In genomic region chr20:31835977-31836852, GRCh38 we compare ENCODE assay signal across 10 cellular contexts. TPM values are rescaled to one million over a fixed set of nuclear protein-coding genes. Genes with fewer than 3 reads are reported as not detected.
DNase-seq lines count a peak whose midpoint lies in the region; ATAC-seq, FAIRE-seq and TF ChIP-seq lines count a peak whose summit lies in the region.
"Had no signal": no experiment of that assay in that cellular context is flagged by ENCODE, and none has a peak within 500 bp of the region (broad histone marks: within the 10 kb centered on the region; RNA-seq: fewer than 3 reads in every experiment).

No MANE protein-coding gene starts in this region.

- peak; percentile 23 for DNase-seq in activated CD4-positive, alpha-beta T cell treated with anti-CD3 and anti-CD28 coated beads, Interleukin-2, amount 10 ng/mL, durations not matched to agents 7 days and 5 days
- no peak for DNase-seq in activated CD4-positive, alpha-beta T cell treated with anti-CD3 and anti-CD28 coated beads for 48 hours
- DNase-seq in NOMO-1 treated with DMSO at 0.1 percent for 48 hours (lab: John Stamatoyannopoulos, UW; ENCODE audit: unreplicated experiment) (peak; percentile 77), GM12878 (ENCODE audit: low read depth, low spot score) (peak; percentile 23), iris pigment epithelial cell (ENCODE audit: low read depth) (peak; percentile 93), NCI-H1694 (lab: John Stamatoyannopoulos, UW) (no peak)
- DNase-seq in stimulated activated naive CD8-positive, alpha-beta T cell treated with anti-CD3 and anti-CD28 coated beads, Interleukin-15, amount 100 ng/mL, for 72 hours = peak; percentile 24 to 43

- H3K9me3 Mint-ChIP-seq in activated CD4-positive, alpha-beta T cell treated with anti-CD3 and anti-CD28 coated beads, Interleukin-2, amount 10 ng/mL, durations not matched to agents 7 days and 5 days = no peaks in the 10 kb centered on the region
- H3K9me3 Mint-ChIP-seq in stimulated activated naive CD8-positive, alpha-beta T cell treated with anti-CD3 and anti-CD28 coated beads, Interleukin-15, amount 100 ng/mL, for 72 hours = no peaks in the 10 kb centered on the region
- H3K9me3 Mint-ChIP-seq: stimulated activated naive CD8-positive, alpha-beta T cell treated with anti-CD3 and anti-CD28 coated beads, Interleukin-15, Interleukin-2, amounts not matched to agents 100 ng/mL and 50 ng/mL, for 24 hours had no signal

- no peak overlapping the region for H3K4me3 ChIP-seq in GM12878

- POLR2A ChIA-PET in activated CD4-positive, alpha-beta T cell treated with anti-CD3 and anti-CD28 coated beads, Interleukin-2, amount 10 ng/mL, durations not matched to agents 7 days and 5 days (lab: Charles Lee) = no interaction called here
- POLR2A ChIA-PET in GM12878 (lab: Charles Lee) = no interaction called here

- no peak overlapping the region for H3K9ac ChIP-seq in GM12878 (ENCODE audit: control insufficient read depth, insufficient read depth, low read length)

- H3K4me1 ChIP-seq in GM12878 (ENCODE audit: control insufficient read depth, insufficient read depth, low read length) = peaks cover 8% of the 10 kb centered on the region; the same call in 1 of the 2 replicates

- RAD21 ChIA-PET in GM12878 (lab: Charles Lee; ENCODE audit: unreplicated experiment) = no interaction called here

- SMC1A ChIA-PET in GM12878 (lab: Charles Lee; ENCODE audit: uncharacterized antibody, unreplicated experiment) = interaction anchor here (0.7 to 2.9 kb wide), 4 partner anchors 11 to 256 kb away, joined by 3 to 13 read pairs (median 4); no protein-coding TSS in a partner anchor

- H3K4me3 Mint-ChIP-seq in activated CD4-positive, alpha-beta T cell treated with anti-CD3 and anti-CD28 coated beads, Interleukin-2, amount 10 ng/mL, durations not matched to agents 7 days and 5 days = no peak overlapping the region
- H3K4me3 Mint-ChIP-seq in stimulated activated naive CD8-positive, alpha-beta T cell treated with anti-CD3 and anti-CD28 coated beads, Interleukin-15, amount 100 ng/mL, for 72 hours = no peak overlapping the region
- H3K4me3 Mint-ChIP-seq: activated naive CD8-positive, alpha-beta T cell; stimulated activated naive CD8-positive, alpha-beta T cell treated with anti-CD3 and anti-CD28 coated beads, Interleukin-15, Interleukin-2, amounts not matched to agents 100 ng/mL and 50 ng/mL, for 24 hours had no signal

- CTCF ChIA-PET in activated CD4-positive, alpha-beta T cell treated with anti-CD3 and anti-CD28 coated beads, Interleukin-2, amount 10 ng/mL, durations not matched to agents 7 days and 5 days (lab: Charles Lee) = interaction anchor here (1.7 to 4.7 kb wide), 4 partner anchors 9 to 20 kb away, joined by 4 to 18 read pairs (median 8); no protein-coding TSS in a partner anchor
- CTCF ChIA-PET in GM12878 (lab: Yijun Ruan, JAX) = interaction anchor here (1.3 to 5.7 kb wide), 4 partner anchors 11 to 59 kb away, joined by 3 to 37 read pairs (median 24); no protein-coding TSS in a partner anchor

- no peaks in the 10 kb centered on the region for H3K27me3 ChIP-seq in GM12878 (replicated peaks in 1 of 2; ENCODE audit: control insufficient read depth in 2 of 2, insufficient read depth in 2 of 2, low read length in 1 of 2)

- no peaks in the 10 kb centered on the region; a peak in 1 of 4 replicates for H3K36me3 ChIP-seq in GM12878 (ENCODE audit: control insufficient read depth in 2 of 2, insufficient read depth in 2 of 2, low read length in 1 of 2)

- H3K4me2 ChIP-seq in GM12878 (ENCODE audit: control insufficient read depth, insufficient read depth) = no peak overlapping the region; the same call in 1 of the 2 replicates

- no peak for TF ChIP-seq RAD21 in GM12878 (IDR thresholded peaks at IDR 0.05; ENCODE audit: insufficient read depth, low read depth, low read length)

- BruUV-seq in GM12878 (replicated peaks; lab: Mats Ljungman, UMichigan) = no TSS peak

- peak; percentile 72 for ATAC-seq in HG02642 (IDR thresholded peaks at IDR 0.05; ENCODE audit: poor library complexity, unreplicated experiment)
- peak; percentile 88 for ATAC-seq in GM12878
- peak; percentile 78 for ATAC-seq in stimulated activated naive CD8-positive, alpha-beta T cell treated with anti-CD3 and anti-CD28 coated beads, Interleukin-15, amount 100 ng/mL, for 72 hours

- H3K27me3 Mint-ChIP-seq in activated CD4-positive, alpha-beta T cell treated with anti-CD3 and anti-CD28 coated beads, Interleukin-2, amount 10 ng/mL, durations not matched to agents 7 days and 5 days = no peaks in the 10 kb centered on the region
- no peaks in the 10 kb centered on the region for H3K27me3 Mint-ChIP-seq in stimulated activated naive CD8-positive, alpha-beta T cell treated with anti-CD3 and anti-CD28 coated beads, Interleukin-15, amount 100 ng/mL, for 72 hours
- H3K27me3 Mint-ChIP-seq: activated naive CD8-positive, alpha-beta T cell; stimulated activated naive CD8-positive, alpha-beta T cell treated with anti-CD3 and anti-CD28 coated beads, Interleukin-15, Interleukin-2, amounts not matched to agents 100 ng/mL and 50 ng/mL, for 24 hours had no signal

- no peak for TF ChIP-seq CTCF in GM12878 (IDR thresholded peaks at IDR 0.05 in 2 of 3, conservative IDR thresholded peaks at IDR 0.05 in 1 of 3; ENCODE audit: control insufficient read depth in 2 of 3, extremely low read depth in 1 of 3, insufficient read depth in 1 of 3, low read depth in 3 of 3, low read length in 3 of 3)

- FAIRE-seq in GM12878 (lab: Jason Lieb, UNC) = peak; percentile 41

- no peaks in the 10 kb centered on the region for H4K20me1 ChIP-seq in GM12878 (ENCODE audit: control insufficient read depth, insufficient read depth)

- peaks cover 14% of the 10 kb centered on the region for H3K4me1 Mint-ChIP-seq in activated CD4-positive, alpha-beta T cell treated with anti-CD3 and anti-CD28 coated beads, Interleukin-2, amount 10 ng/mL, durations not matched to agents 7 days and 5 days
- H3K4me1 Mint-ChIP-seq in stimulated activated naive CD8-positive, alpha-beta T cell treated with anti-CD3 and anti-CD28 coated beads, Interleukin-15, amount 100 ng/mL, for 72 hours = peaks cover 12% of the 10 kb centered on the region

- H2AFZ ChIP-seq in GM12878 (ENCODE audit: control insufficient read depth, low read depth, low read length) = no peak overlapping the region

- no peak for TF ChIP-seq EP300 in GM12878 (IDR thresholded peaks at IDR 0.05; ENCODE audit: borderline replicate concordance in 1 of 2, control insufficient read depth in 1 of 2, low read depth in 2 of 2, low read length in 2 of 2)

- no peak for TF ChIP-seq POLR2A in GM12878 (IDR thresholded peaks at IDR 0.05; ENCODE audit: low read depth, low read length)

- no peaks in the 10 kb centered on the region for H3K9me3 ChIP-seq in GM12878 (replicated peaks; ENCODE audit: control insufficient read depth, insufficient read depth, low read length)

- H3K79me2 ChIP-seq in GM12878 (ENCODE audit: control insufficient read depth, insufficient read depth, low read length) = no peaks in the 10 kb centered on the region

- intact Hi-C loops in GM12878 (cut with micrococcal nuclease; ENCODE audit: unreplicated experiment) = no loop called here

- peak overlapping the region; percentile 48 for H3K27ac Mint-ChIP-seq in activated CD4-positive, alpha-beta T cell treated with anti-CD3 and anti-CD28 coated beads, Interleukin-2, amount 10 ng/mL, durations not matched to agents 7 days and 5 days
- no peak overlapping the region for H3K27ac Mint-ChIP-seq in stimulated activated naive CD8-positive, alpha-beta T cell treated with anti-CD3 and anti-CD28 coated beads, Interleukin-15, amount 100 ng/mL, for 72 hours
- H3K27ac Mint-ChIP-seq: activated naive CD8-positive, alpha-beta T cell; stimulated activated naive CD8-positive, alpha-beta T cell treated with anti-CD3 and anti-CD28 coated beads, Interleukin-15, Interleukin-2, amounts not matched to agents 100 ng/mL and 50 ng/mL, for 24 hours had no signal

- no peaks in the 10 kb centered on the region for H3K36me3 Mint-ChIP-seq in activated CD4-positive, alpha-beta T cell treated with anti-CD3 and anti-CD28 coated beads, Interleukin-2, amount 10 ng/mL, durations not matched to agents 7 days and 5 days (ENCODE audit: low read depth)
- H3K36me3 Mint-ChIP-seq: activated naive CD8-positive, alpha-beta T cell had no signal

- H3K27ac ChIP-seq in GM12878 (ENCODE audit: control insufficient read depth, insufficient read depth) = no peak overlapping the region

- in situ Hi-C loops in GM12878 (cut with MboI) = no loop called here

- 10% methylated on average over 14 of the region's 14 CpGs for WGBS in GM12878 (ENCODE audit: insufficient coverage, insufficient replicate concordance, low lambda C conversion rate, missing lambda C conversion rate)

RNA-seq across cellular contexts. Expression of gene FOXS1, which starts 9.2 kb away (rescaled TPM):
- total RNA-seq in activated CD4-positive, alpha-beta T cell treated with anti-CD3 and anti-CD28 coated beads, Interleukin-2, amount 10 ng/mL, durations not matched to agents 7 days and 5 days = not detected
- not detected in 2 replicates for total RNA-seq in GM12878 (2013; cell fraction: nucleolus; rRNA removed)
- not detected in 2 replicates for total RNA-seq in GM12878 (2014; rRNA removed)
- total RNA-seq in GM12878 (2014; rRNA removed; fragmentation: Illumina TruSeq; extraction: Trizol) = not detected in 2 replicates
- total RNA-seq in GM12878 (2021) = not detected in 2 replicates
- not detected for polyA plus RNA-seq in GM12878 (2011; ENCODE audit: low read depth)
- polyA plus RNA-seq in GM12878 (2011; rRNA removed) = not detected in 2 replicates
- not detected in 2 replicates for polyA plus RNA-seq in GM12878 (2011; cell fraction: cytosol; rRNA removed)
- polyA plus RNA-seq in GM12878 (2011; cell fraction: nucleus; rRNA removed) = not detected in 2 replicates
- not detected in 2 replicates for polyA plus RNA-seq in GM12878 (2012)
- not detected in 2 replicates for polyA plus RNA-seq in GM12878 (2014; fragmentation: Illumina TruSeq; extraction: Trizol)
- polyA plus RNA-seq in GM12878 (2014; fragmentation: Nextera tagmentation; extraction: Ambion mirVana) = not detected
- not detected in 2 replicates for polyA plus RNA-seq in GM12878 (2014; rRNA removed)
- not detected for polyA plus RNA-seq in GM12878 (2016; fragmentation: Nextera tagmentation; extraction: Ambion mirVana)
- not detected in 2 replicates for polyA minus RNA-seq in GM12878 (2011; rRNA and poly(A)+ RNA removed)
- not detected in 2 replicates for polyA minus RNA-seq in GM12878 (2011; cell fraction: cytosol; rRNA and poly(A)+ RNA removed)
- polyA minus RNA-seq in GM12878 (2011; cell fraction: nucleus; rRNA and poly(A)+ RNA removed) = not detected in 2 replicates

RNA-seq across cellular contexts. Expression of gene MYLK2, which starts 17.1 kb away (rescaled TPM):
- under 1 TPM; 0.52 to 0.87 TPM for total RNA-seq in activated CD4-positive, alpha-beta T cell treated with anti-CD3 and anti-CD28 coated beads, Interleukin-2, amount 10 ng/mL, durations not matched to agents 7 days and 5 days
- total RNA-seq in GM12878 (2013; cell fraction: nucleolus; rRNA removed) = 0.19 and 0.24 TPM in 2 replicates
- total RNA-seq in GM12878 (2014; rRNA removed) = 0.28 and 0.44 TPM in 2 replicates
- 0.18 and 0.23 TPM in 2 replicates for total RNA-seq in GM12878 (2014; rRNA removed; fragmentation: Illumina TruSeq; extraction: Trizol)
- total RNA-seq in GM12878 (2021) = 0.58 and 0.67 TPM in 2 replicates
- polyA plus RNA-seq in GM12878 (2011; ENCODE audit: low read depth) = not detected
- 0.06 and 0.07 TPM in 2 replicates for polyA plus RNA-seq in GM12878 (2011; rRNA removed)
- polyA plus RNA-seq in GM12878 (2011; cell fraction: cytosol; rRNA removed) = 0.03 and 0.05 TPM in 2 replicates
- polyA plus RNA-seq in GM12878 (2011; cell fraction: nucleus; rRNA removed) = 0.33 and 0.89 TPM in 2 replicates
- polyA plus RNA-seq in GM12878 (2012) = 0.12 and 0.25 TPM in 2 replicates
- 0.08 and 0.09 TPM in 2 replicates for polyA plus RNA-seq in GM12878 (2014; fragmentation: Illumina TruSeq; extraction: Trizol)
- under 1 TPM in 1 of 2 experiments, not detected in 1; 0.04 TPM for polyA plus RNA-seq in GM12878 (2014; fragmentation: Nextera tagmentation; extraction: Ambion mirVana)
- 0.47 and 0.80 TPM in 2 replicates for polyA plus RNA-seq in GM12878 (2014; rRNA removed)
- under 1 TPM; 0.15 to 0.24 TPM for polyA plus RNA-seq in GM12878 (2016; fragmentation: Nextera tagmentation; extraction: Ambion mirVana)
- 0.07 and 0.36 TPM in 2 replicates for polyA minus RNA-seq in GM12878 (2011; rRNA and poly(A)+ RNA removed)
- polyA minus RNA-seq in GM12878 (2011; cell fraction: cytosol; rRNA and poly(A)+ RNA removed) = not detected in 2 replicates
- polyA minus RNA-seq in GM12878 (2011; cell fraction: nucleus; rRNA and poly(A)+ RNA removed) = 0.12 and 0.38 TPM in 2 replicates

RNA-seq across cellular contexts. Expression of gene DUSP15, which starts 34.1 kb away (rescaled TPM):
- not detected for total RNA-seq in activated CD4-positive, alpha-beta T cell treated with anti-CD3 and anti-CD28 coated beads, Interleukin-2, amount 10 ng/mL, durations not matched to agents 7 days and 5 days
- total RNA-seq in GM12878 (2013; cell fraction: nucleolus; rRNA removed) = 2.3 TPM in 2 replicates
- 1.4 and 3.0 TPM in 2 replicates for total RNA-seq in GM12878 (2014; rRNA removed)
- 0.67 and 0.83 TPM in 2 replicates for total RNA-seq in GM12878 (2014; rRNA removed; fragmentation: Illumina TruSeq; extraction: Trizol)
- total RNA-seq in GM12878 (2021) = 2.5 and 3.2 TPM in 2 replicates
- polyA plus RNA-seq in GM12878 (2011; ENCODE audit: low read depth) = 0.35 TPM
- polyA plus RNA-seq in GM12878 (2011; rRNA removed) = 0.89 and 1.8 TPM in 2 replicates
- polyA plus RNA-seq in GM12878 (2011; cell fraction: cytosol; rRNA removed) = 2.3 and 3.7 TPM in 2 replicates
- 2.5 and 3.0 TPM in 2 replicates for polyA plus RNA-seq in GM12878 (2011; cell fraction: nucleus; rRNA removed)
- 0.72 and 0.93 TPM in 2 replicates for polyA plus RNA-seq in GM12878 (2012)
- 0.22 TPM in 1 of 2 replicates, not detected in the other for polyA plus RNA-seq in GM12878 (2014; fragmentation: Illumina TruSeq; extraction: Trizol)
- under 1 TPM in 1 of 2 experiments, not detected in 1; 0.06 TPM for polyA plus RNA-seq in GM12878 (2014; fragmentation: Nextera tagmentation; extraction: Ambion mirVana)
- 2.4 and 3.0 TPM in 2 replicates for polyA plus RNA-seq in GM12878 (2014; rRNA removed)
- polyA plus RNA-seq in GM12878 (2016; fragmentation: Nextera tagmentation; extraction: Ambion mirVana) = under 1 TPM; 0.16 to 0.33 TPM
- polyA minus RNA-seq in GM12878 (2011; rRNA and poly(A)+ RNA removed) = 0.88 and 1.6 TPM in 2 replicates
- polyA minus RNA-seq in GM12878 (2011; cell fraction: cytosol; rRNA and poly(A)+ RNA removed) = not detected in 2 replicates
- 1.2 and 1.5 TPM in 2 replicates for polyA minus RNA-seq in GM12878 (2011; cell fraction: nucleus; rRNA and poly(A)+ RNA removed)

RNA-seq across cellular contexts. Expression of gene TTLL9, which starts 34.2 kb away (rescaled TPM):
- not detected for total RNA-seq in activated CD4-positive, alpha-beta T cell treated with anti-CD3 and anti-CD28 coated beads, Interleukin-2, amount 10 ng/mL, durations not matched to agents 7 days and 5 days
- 2.4 and 3.1 TPM in 2 replicates for total RNA-seq in GM12878 (2013; cell fraction: nucleolus; rRNA removed)
- total RNA-seq in GM12878 (2014; rRNA removed) = 0.17 TPM in 1 of 2 replicates, not detected in the other
- 0.04 and 0.09 TPM in 2 replicates for total RNA-seq in GM12878 (2014; rRNA removed; fragmentation: Illumina TruSeq; extraction: Trizol)
- total RNA-seq in GM12878 (2021) = 0.08 and 0.21 TPM in 2 replicates
- polyA plus RNA-seq in GM12878 (2011; ENCODE audit: low read depth) = 0.10 TPM
- polyA plus RNA-seq in GM12878 (2011; rRNA removed) = 0.62 and 0.77 TPM in 2 replicates
- 0.39 and 0.45 TPM in 2 replicates for polyA plus RNA-seq in GM12878 (2011; cell fraction: cytosol; rRNA removed)
- 2.3 and 2.4 TPM in 2 replicates for polyA plus RNA-seq in GM12878 (2011; cell fraction: nucleus; rRNA removed)
- 0.21 and 0.28 TPM in 2 replicates for polyA plus RNA-seq in GM12878 (2012)
- polyA plus RNA-seq in GM12878 (2014; fragmentation: Illumina TruSeq; extraction: Trizol) = 0.14 and 0.15 TPM in 2 replicates
- under 1 TPM in 1 of 2 experiments, not detected in 1; 0.03 TPM for polyA plus RNA-seq in GM12878 (2014; fragmentation: Nextera tagmentation; extraction: Ambion mirVana)
- polyA plus RNA-seq in GM12878 (2014; rRNA removed) = 0.14 and 0.22 TPM in 2 replicates
- under 1 TPM in 1 of 2 experiments, not detected in 1; 0.08 TPM for polyA plus RNA-seq in GM12878 (2016; fragmentation: Nextera tagmentation; extraction: Ambion mirVana)
- 1.1 and 1.4 TPM in 2 replicates for polyA minus RNA-seq in GM12878 (2011; rRNA and poly(A)+ RNA removed)
- polyA minus RNA-seq in GM12878 (2011; cell fraction: cytosol; rRNA and poly(A)+ RNA removed) = not detected in 2 replicates
- polyA minus RNA-seq in GM12878 (2011; cell fraction: nucleus; rRNA and poly(A)+ RNA removed) = 0.60 and 1.4 TPM in 2 replicates

Comparison
In these comparisons a context has a peak if more than half of its experiments do, and no peak if none do; other contexts are left out.
1. DNase-seq: peak in activated CD4-positive, alpha-beta T cell treated with anti-CD3 and anti-CD28 coated beads, Interleukin-2, amount 10 ng/mL, durations not matched to agents 7 days and 5 days (single experiment), NOMO-1 treated with DMSO at 0.1 percent for 48 hours (single experiment), GM12878 (single experiment), iris pigment epithelial cell (single experiment) and stimulated activated naive CD8-positive, alpha-beta T cell treated with anti-CD3 and anti-CD28 coated beads, Interleukin-15, amount 100 ng/mL, for 72 hours (2 of 2); none in activated CD4-positive, alpha-beta T cell treated with anti-CD3 and anti-CD28 coated beads for 48 hours (single experiment) and NCI-H1694 (single experiment).
2. Peak in every context shown above with its lines, with median percentiles within 50 percentile points of each other: ATAC-seq.